18 cellular contexts compared by ENCODE assay signal in the genomic region with DNA sequence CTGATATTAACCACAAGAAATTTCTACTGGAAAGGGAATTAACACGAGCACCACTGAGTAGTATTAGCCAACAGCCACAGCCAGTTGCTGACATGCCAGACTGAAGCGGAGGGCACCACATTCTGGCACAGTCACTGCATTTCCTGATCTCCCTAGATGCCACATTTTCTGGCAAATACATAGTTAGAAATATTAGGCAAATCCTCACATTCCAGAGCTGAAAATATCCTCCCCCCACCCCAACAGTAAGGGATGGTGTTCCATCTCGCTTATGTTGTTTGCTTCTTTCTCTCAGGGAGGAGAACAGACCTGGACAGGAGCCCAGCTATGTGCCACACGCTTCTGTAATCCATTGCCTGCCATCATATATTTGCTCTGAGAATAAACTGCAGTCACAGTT.
"Had no signal": no experiment of that assay in that cellular context is flagged by ENCODE, and none has a peak within 500 bp of the region (broad histone marks: within the 10 kb centered on the region; RNA-seq: fewer than 3 reads in every experiment).

No MANE protein-coding gene starts in this region.

- H3K27me3 Mint-ChIP-seq: activated naive CD4-positive, alpha-beta T cell treated with anti-CD3 and anti-CD28 coated beads, Interleukin-2, amount 10 ng/mL, durations not matched to agents 7 days and 5 days had no signal

- H3K4me1 ChIP-seq: gastroesophageal sphincter, right atrium auricular region, tibial nerve had no signal

- H3K4me1 Mint-ChIP-seq: activated naive CD4-positive, alpha-beta T cell treated with anti-CD3 and anti-CD28 coated beads, Interleukin-2, amount 10 ng/mL, durations not matched to agents 7 days and 5 days; activated naive CD8-positive, alpha-beta T cell treated with anti-CD3 and anti-CD28 coated beads, Interleukin-2, amount 50 U/mL, for 24 hours; central memory CD8-positive, alpha-beta T cell; immature natural killer cell; nephron had no signal

- DNase-seq: activated CD4-positive, alpha-beta T cell treated with anti-CD3 and anti-CD28 coated beads, Interleukin-2, amount 50 U/mL, for 1 hour; activated CD4-positive, CD25-positive, alpha-beta regulatory T cell treated with anti-CD3 and anti-CD28 coated beads, Interleukin-2, amount 50 U/mL, for 72 hours; activated CD8-positive, alpha-beta memory T cell treated with anti-CD3 and anti-CD28 coated beads, Interleukin-2, amount 50 U/mL, for 4 hours; activated naive CD4-positive, alpha-beta T cell treated with anti-CD3 and anti-CD28 coated beads, Interleukin-2, amount 10 ng/mL, durations not matched to agents 7 days and 5 days; activated naive CD8-positive, alpha-beta T cell treated with anti-CD3 and anti-CD28 coated beads, Interleukin-2, amount 50 U/mL, for 24 hours; activated T-cell treated with anti-CD3 and anti-CD28 coated beads, Interleukin-2, amount 50 U/mL, for 4 hours; effector CD8-positive, alpha-beta T cell; immature natural killer cell; kidney glomerular epithelial cell; stimulated activated CD4-positive, alpha-beta T cell treated with anti-CD3 and anti-CD28 coated beads, Interleukin-2, amount 100 ng/mL, for 24 hours; stimulated activated naive CD8-positive, alpha-beta T cell treated with anti-CD3 and anti-CD28 coated beads, Interleukin-15, Interleukin-2, amounts not matched to agents 100 U/mL and 50 U/mL, for 24 hours had no signal

- H3K4me3 ChIP-seq: gastroesophageal sphincter, right atrium auricular region, tibial nerve had no signal

- H3K9me3 ChIP-seq: gastroesophageal sphincter, right atrium auricular region, tibial nerve had no signal

- H3K27me3 ChIP-seq: gastroesophageal sphincter, right atrium auricular region, tibial nerve had no signal

- H3K4me3 Mint-ChIP-seq: activated naive CD4-positive, alpha-beta T cell treated with anti-CD3 and anti-CD28 coated beads, Interleukin-2, amount 10 ng/mL, durations not matched to agents 7 days and 5 days; activated naive CD8-positive, alpha-beta T cell treated with anti-CD3 and anti-CD28 coated beads, Interleukin-2, amount 50 U/mL, for 24 hours; activated T-cell treated with anti-CD3 and anti-CD28 coated beads, Interleukin-2, amount 50 U/mL, for 4 hours; central memory CD8-positive, alpha-beta T cell; immature natural killer cell; nephron; T-helper 1 cell treated with Interleukin-12 subunit alpha and Interleukin-12 subunit beta and Interleukin-4 antibody, amounts not matched to agents 30 μg/mL and 1 μg/mL, for 36 hours had no signal

- ATAC-seq: activated naive CD8-positive, alpha-beta T cell treated with anti-CD3 and anti-CD28 coated beads, Interleukin-2, amount 50 U/mL, for 24 hours; activated T-cell treated with anti-CD3 and anti-CD28 coated beads, Interleukin-2, amount 50 U/mL, for 4 hours; esophagus mucosa; gastroesophageal sphincter; stimulated activated naive CD8-positive, alpha-beta T cell treated with anti-CD3 and anti-CD28 coated beads, Interleukin-15, Interleukin-2, amounts not matched to agents 100 U/mL and 50 U/mL, for 24 hours had no signal

- H3K36me3 Mint-ChIP-seq: activated naive CD4-positive, alpha-beta T cell treated with anti-CD3 and anti-CD28 coated beads, Interleukin-2, amount 10 ng/mL, durations not matched to agents 7 days and 5 days; immature natural killer cell had no signal

- H3K36me3 ChIP-seq: gastroesophageal sphincter, right atrium auricular region, tibial nerve had no signal

- H3K27ac ChIP-seq: gastroesophageal sphincter, right atrium auricular region, tibial nerve had no signal

- H3K27ac Mint-ChIP-seq: activated naive CD4-positive, alpha-beta T cell treated with anti-CD3 and anti-CD28 coated beads, Interleukin-2, amount 10 ng/mL, durations not matched to agents 7 days and 5 days; activated naive CD8-positive, alpha-beta T cell treated with anti-CD3 and anti-CD28 coated beads, Interleukin-2, amount 50 U/mL, for 24 hours; immature natural killer cell; nephron; T-helper 1 cell treated with Interleukin-12 subunit alpha and Interleukin-12 subunit beta and Interleukin-4 antibody, amounts not matched to agents 30 μg/mL and 1 μg/mL, for 36 hours had no signal

- H3K9me3 Mint-ChIP-seq: activated naive CD8-positive, alpha-beta T cell treated with anti-CD3 and anti-CD28 coated beads, Interleukin-2, amount 50 U/mL, for 24 hours; activated T-cell treated with anti-CD3 and anti-CD28 coated beads, Interleukin-2, amount 50 U/mL, for 4 hours; nephron had no signal
